Comparison of ENCODE assay signal across 20 cellular contexts in the genomic region with DNA sequence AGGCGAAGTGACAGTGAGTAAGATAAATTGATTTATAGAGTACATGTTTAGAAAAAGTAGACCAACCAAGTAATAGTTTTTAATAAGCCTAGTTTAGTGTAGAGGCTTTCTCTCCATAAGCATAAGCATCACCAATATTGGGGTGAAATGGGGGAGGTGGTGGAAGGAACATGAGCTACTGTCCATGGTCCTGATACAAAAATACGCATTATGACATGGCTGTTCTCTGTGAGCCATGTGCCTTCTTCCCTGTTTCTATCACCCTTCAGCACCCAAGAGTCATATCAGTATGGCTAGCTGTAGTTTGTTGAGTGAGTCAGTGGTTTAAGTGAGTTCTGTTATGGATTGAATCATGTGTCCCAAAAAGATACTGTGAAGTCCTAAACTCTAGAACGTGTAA.
A peak's percentile ranks its signal among the peaks of the same experiment; 100 is the strongest.
DNase-seq lines count a peak whose midpoint lies in the region; ATAC-seq and TF ChIP-seq lines count a peak whose summit lies in the region.
"Had no signal": no experiment of that assay in that cellular context is flagged by ENCODE, and none has a peak within 500 bp of the region (broad histone marks: within the 10 kb centered on the region; RNA-seq: fewer than 3 reads in every experiment).

No MANE protein-coding gene starts in this region.

- H3K9me3 ChIP-seq in HCT116 (ENCODE audit: control insufficient read depth in 1 of 2, insufficient read depth in 1 of 2, low read depth in 1 of 2, low read length in 2 of 2): no peaks in the 10 kb centered on the region
- H3K9me3 ChIP-seq in endodermal cell (ENCODE audit: control insufficient read depth, low read length): peaks cover 12% of the 10 kb centered on the region
- H3K9me3 ChIP-seq: Caco-2, lower lobe of right lung, thoracic aorta had no signal

- H3K9me3 Mint-ChIP-seq in endodermal cell: peaks cover 5% of the 10 kb centered on the region
- H3K9me3 Mint-ChIP-seq in effector memory CD8-positive, alpha-beta T cell: peaks cover 0 to 1% of the 10 kb centered on the region in 2 donors

- TF ChIP-seq POLR2A in HCT116 (IDR thresholded peaks at IDR 0.05; ENCODE audit: borderline replicate concordance, extremely low read depth, insufficient read depth, insufficient read length): no peak

- H4K20me1 ChIP-seq in HCT116 (ENCODE audit: insufficient read depth): no peaks in the 10 kb centered on the region

- H3K27ac Mint-ChIP-seq in endodermal cell: no peak overlapping the region
- no peak overlapping the region for H3K27ac Mint-ChIP-seq in effector memory CD8-positive, alpha-beta T cell
- H3K27ac Mint-ChIP-seq: activated B cell treated with CpG ODN at 0.5 μM for 24 hours had no signal

- H3K36me3 Mint-ChIP-seq in endodermal cell (ENCODE audit: low read depth): no peaks in the 10 kb centered on the region
- H3K36me3 Mint-ChIP-seq in effector memory CD8-positive, alpha-beta T cell (ENCODE audit: insufficient read depth): no peaks in the 10 kb centered on the region

- H3K9me2 ChIP-seq in HCT116 (ENCODE audit: insufficient read depth): no peaks in the 10 kb centered on the region

- BruUV-seq in HCT116 (replicated peaks; lab: Mats Ljungman, UMichigan): no TSS peak

- RAD21 ChIA-PET in HCT116 (lab: Charles Lee; ENCODE audit: low non-redundant PET in 1 of 2, low total read pairs in 2 of 2, uncharacterized antibody in 2 of 2, unreplicated experiment in 2 of 2): no interaction called here

- H3K4me3 Mint-ChIP-seq in endodermal cell: no peak overlapping the region
- no peak overlapping the region for H3K4me3 Mint-ChIP-seq in effector memory CD8-positive, alpha-beta T cell
- H3K4me3 Mint-ChIP-seq: activated B cell treated with CpG ODN at 0.5 μM for 24 hours had no signal

- H3K4me1 Mint-ChIP-seq in endodermal cell: peaks cover 2% of the 10 kb centered on the region
- no peaks in the 10 kb centered on the region for H3K4me1 Mint-ChIP-seq in effector memory CD8-positive, alpha-beta T cell (ENCODE audit: low read depth in 2 of 2)

- H3K27me3 Mint-ChIP-seq in endodermal cell (ENCODE audit: insufficient read depth): peaks cover 11% of the 10 kb centered on the region
- H3K27me3 Mint-ChIP-seq in effector memory CD8-positive, alpha-beta T cell: no peaks in the 10 kb centered on the region

- WGBS in endodermal cell (ENCODE audit: insufficient coverage in 1 of 2, insufficient read length in 1 of 2), 2 experiments: 96% methylated on average over 3 of the region's 3 CpGs; no CpG with 5 or more reads in 1 of the 2 experiments

- H3K27me3 ChIP-seq in HCT116 (ENCODE audit: insufficient read depth, low read length) (no peaks in the 10 kb centered on the region; the same call in 1 of the 2 replicates), endodermal cell (ENCODE audit: control insufficient read depth, insufficient read depth, low read length, poor library complexity, severe bottlenecking) (peaks cover 14% of the 10 kb centered on the region)

- CTCF ChIA-PET in HCT116 (lab: Charles Lee) (no interaction called here), RWPE1 (lab: Yijun Ruan, JAX) (no interaction called here)

- H3K36me3 ChIP-seq in HCT116 (ENCODE audit: control insufficient read depth in 1 of 2, insufficient read depth in 2 of 2, low read length in 2 of 2) (no peaks in the 10 kb centered on the region), endodermal cell (ENCODE audit: control insufficient read depth, insufficient read depth, low read length) (no peaks in the 10 kb centered on the region)
- H3K36me3 ChIP-seq: lower lobe of right lung, thoracic aorta had no signal

- H3K9ac ChIP-seq in HCT116 (ENCODE audit: low read length): no peak overlapping the region
- H3K9ac ChIP-seq in endodermal cell (ENCODE audit: extremely low read depth, low read length, poor library complexity, severe bottlenecking): no peak overlapping the region
- H3K9ac ChIP-seq: KMS-11 had no signal

- no peak overlapping the region for H2AFZ ChIP-seq in HCT116 (ENCODE audit: low read depth, low read length, poor library complexity, severe bottlenecking)

- intact Hi-C loops in HCT116 (cut with micrococcal nuclease): no loop called here

- TF ChIP-seq RAD21 in HCT116 (IDR thresholded peaks at IDR 0.05; ENCODE audit: low read depth): no peak

- H3K27ac ChIP-seq in HCT116 (ENCODE audit: low read depth, low read length): no peak overlapping the region
- H3K27ac ChIP-seq in RWPE1: no peak overlapping the region
- no peak overlapping the region for H3K27ac ChIP-seq in endodermal cell (ENCODE audit: low read depth, low read length)
- H3K27ac ChIP-seq: KMS-11, lower lobe of right lung, thoracic aorta had no signal

- ATAC-seq in HCT116: no peak
- ATAC-seq in GM21786 (IDR thresholded peaks at IDR 0.05; ENCODE audit: unreplicated experiment): no peak
- ATAC-seq in effector memory CD8-positive, alpha-beta T cell (replicated peaks): no peak
- ATAC-seq: lower lobe of right lung, right cardiac atrium had no signal

- no peak overlapping the region for H3K4me3 ChIP-seq in HCT116 (replicated peaks in 1 of 2; ENCODE audit: low read depth in 1 of 2, low read length in 2 of 2)
- H3K4me3 ChIP-seq in fibroblast of the aortic adventitia (ENCODE audit: low read depth, low read length): no peak overlapping the region
- no peak overlapping the region for H3K4me3 ChIP-seq in endodermal cell (ENCODE audit: low read length)
- H3K4me3 ChIP-seq: lower lobe of right lung, thoracic aorta had no signal

- peak; percentile 16 for DNase-seq in A172 (ENCODE audit: low spot score)
- no peak for DNase-seq in HCT116 (ENCODE audit: low read depth, low spot score)
- DNase-seq in RWPE1 (ENCODE audit: low spot score): peak; percentile 13
- DNase-seq in fibroblast of the aortic adventitia (ENCODE audit: low read depth): peak; percentile 31
- no peak for DNase-seq in SW480 (ENCODE audit: low spot score)
- no peak for DNase-seq in endodermal cell
- no peak for DNase-seq in effector memory CD8-positive, alpha-beta T cell
- DNase-seq: activated B cell treated with CpG ODN at 0.5 μM for 24 hours; activated effector memory CD4-positive, alpha-beta T cell treated with anti-CD3 and anti-CD28 coated beads, Interleukin-2, amount 50 U/mL, for 16 hours; anterior cingulate cortex; lower lobe of right lung; NCI-H1436 treated with DMSO at 0.1 percent for 48 hours; NCI-H446; right cardiac atrium; stimulated activated CD4-positive, alpha-beta T cell treated with anti-CD3 and anti-CD28 coated beads, Interleukin-2, amount 100 ng/mL, for 48 hours; SW 1271 had no signal

- H3K79me2 ChIP-seq in HCT116 (ENCODE audit: insufficient read depth, low read length): no peaks in the 10 kb centered on the region

- POLR2A ChIA-PET in HCT116 (lab: Charles Lee) (no interaction called here), RWPE1 (lab: Yijun Ruan, JAX; ENCODE audit: low non-redundant PET) (no interaction called here)

- no peaks in the 10 kb centered on the region for H3K4me1 ChIP-seq in HCT116 (ENCODE audit: control insufficient read depth in 1 of 2, insufficient read depth in 2 of 2, low read length in 2 of 2)
- H3K4me1 ChIP-seq in endodermal cell (ENCODE audit: control insufficient read depth, insufficient read depth, low read length): no peaks in the 10 kb centered on the region
- H3K4me1 ChIP-seq: lower lobe of right lung had no signal

- H3K4me2 ChIP-seq in HCT116 (ENCODE audit: low read length): no peak overlapping the region
- H3K4me2 ChIP-seq: KMS-11 had no signal

- TF ChIP-seq CTCF in HCT116 (IDR thresholded peaks at IDR 0.05 in 2 of 3, conservative IDR thresholded peaks at IDR 0.05 in 1 of 3; ENCODE audit: borderline replicate concordance in 1 of 3, insufficient read depth in 1 of 3, low read depth in 2 of 3, low read length in 2 of 3) (no peak), RWPE1 (conservative IDR thresholded peaks at IDR 0.05; ENCODE audit: low read depth) (no peak), fibroblast of the aortic adventitia (IDR thresholded peaks at IDR 0.05; ENCODE audit: insufficient read depth, low read length) (no peak), endodermal cell (conservative IDR thresholded peaks at IDR 0.05) (no peak)

TF ChIP-seq in HCT116, 20 proteins besides CTCF, POLR2A, EP300 and RAD21:
- peak; percentile 75 for TF ChIP-seq REST (IDR thresholded peaks at IDR 0.05; ENCODE audit: low read depth)
- TF ChIP-seq, protein P1, sequence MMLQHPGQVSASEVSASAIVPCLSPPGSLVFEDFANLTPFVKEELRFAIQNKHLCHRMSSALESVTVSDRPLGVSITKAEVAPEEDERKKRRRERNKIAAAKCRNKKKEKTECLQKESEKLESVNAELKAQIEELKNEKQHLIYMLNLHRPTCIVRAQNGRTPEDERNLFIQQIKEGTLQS (IDR thresholded peaks at IDR 0.05): no peak

Comparison
In these comparisons a context has a peak if more than half of its experiments do, and no peak if none do; other contexts are left out.
1. DNase-seq: peak in A172 (single experiment), RWPE1 (single experiment) and fibroblast of the aortic adventitia (single experiment); none in HCT116 (single experiment), SW480 (single experiment), endodermal cell (single experiment) and effector memory CD8-positive, alpha-beta T cell (0 of 3).